23 cellular contexts compared by ENCODE assay signal in the genomic region with DNA sequence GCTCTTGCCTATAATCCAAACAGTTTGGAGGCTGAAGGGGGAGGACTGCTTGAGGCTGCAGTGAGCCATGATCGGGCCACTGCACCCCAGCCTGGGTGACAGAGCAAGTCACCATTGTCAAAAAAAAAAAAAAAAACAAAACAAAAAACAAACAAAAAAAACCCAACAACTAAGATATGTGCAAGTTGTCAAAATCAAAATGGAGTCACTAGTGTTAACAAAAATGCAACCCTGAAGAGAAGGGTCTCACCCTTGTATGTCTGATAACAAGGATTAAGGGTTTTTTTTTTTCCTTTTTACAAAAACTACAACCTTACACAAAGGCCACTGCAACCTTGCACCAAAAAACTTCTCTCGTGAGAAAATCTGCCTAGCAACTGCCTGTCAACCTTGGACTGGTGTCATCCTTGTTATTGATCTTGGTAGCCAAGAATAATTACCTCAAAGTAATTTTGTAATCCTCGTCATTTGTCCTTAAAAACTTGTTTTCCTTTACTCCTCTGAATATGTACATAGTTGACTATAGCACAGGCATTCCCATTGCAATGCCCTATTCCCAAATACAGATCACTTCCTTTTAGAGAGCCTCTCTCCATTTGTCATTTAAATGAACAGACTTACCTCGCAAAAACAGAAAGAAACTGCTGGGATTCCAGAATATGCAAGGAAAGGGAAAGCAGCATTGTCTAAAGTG.
"Had no signal": no experiment of that assay in that cellular context is flagged by ENCODE, and none has a peak within 500 bp of the region (broad histone marks: within the 10 kb centered on the region; RNA-seq: fewer than 3 reads in every experiment).

No MANE protein-coding gene starts in this region.

- H3K4me3 Mint-ChIP-seq: activated B cell treated with CpG ODN at 0.5 μM for 24 hours; activated CD8-positive, alpha-beta T cell treated with anti-CD3 and anti-CD28 coated beads, Interleukin-2, amount 10 ng/mL, durations not matched to agents 7 days and 5 days; dendritic cell treated with granulocyte-macrophage colony-stimulating factor and Interleukin-4, amounts not matched to agents 40 ng/mL and 50 ng/mL, for 4 days; mesothelial cell of epicardium; natural killer cell treated with Interleukin-12 subunit alpha and Interleukin-12 subunit beta and Interleukin-15 and Interleukin-18, amount 100 ng/mL, for 72 hours had no signal

- H3K4me1 Mint-ChIP-seq: activated B cell treated with CpG ODN at 0.5 μM for 24 hours, mesothelial cell of epicardium had no signal

- H3K4me2 ChIP-seq: smooth muscle cell had no signal

- ATAC-seq: activated CD8-positive, alpha-beta T cell treated with anti-CD3 and anti-CD28 coated beads, Interleukin-2, amount 10 ng/mL, durations not matched to agents 7 days and 5 days; activated naive CD4-positive, alpha-beta T cell treated with anti-CD3 and anti-CD28 coated beads, Interleukin-2, amount 50 U/mL, for 72 hours; gastroesophageal sphincter; heart right ventricle; natural killer cell treated with Interleukin-12 subunit alpha and Interleukin-12 subunit beta and Interleukin-15 and Interleukin-18, amount 100 ng/mL, for 72 hours; pancreas; sciatic nerve had no signal

- H3K9me3 Mint-ChIP-seq: activated B cell treated with CpG ODN at 0.5 μM for 24 hours; activated naive CD4-positive, alpha-beta T cell treated with anti-CD3 and anti-CD28 coated beads, Interleukin-2, amount 50 U/mL, for 72 hours; dendritic cell treated with granulocyte-macrophage colony-stimulating factor and Interleukin-4, amounts not matched to agents 40 ng/mL and 50 ng/mL, for 4 days; mesothelial cell of epicardium; natural killer cell treated with Interleukin-12 subunit alpha and Interleukin-12 subunit beta and Interleukin-15 and Interleukin-18, amount 100 ng/mL, for 72 hours had no signal

- H3K27me3 Mint-ChIP-seq: activated B cell treated with CpG ODN at 0.5 μM for 24 hours; dendritic cell treated with granulocyte-macrophage colony-stimulating factor and Interleukin-4, amounts not matched to agents 40 ng/mL and 50 ng/mL, for 4 days; natural killer cell treated with Interleukin-12 subunit alpha and Interleukin-12 subunit beta and Interleukin-15 and Interleukin-18, amount 100 ng/mL, for 72 hours had no signal

- H3K27ac ChIP-seq: adrenal gland, esophagus muscularis mucosa, gastroesophageal sphincter, heart right ventricle, neutrophil, pancreas, stomach, vagina had no signal

- H3K4me1 ChIP-seq: adrenal gland, esophagus muscularis mucosa, gastroesophageal sphincter, heart right ventricle, pancreas, stomach, vagina had no signal

- H3K27ac Mint-ChIP-seq: activated B cell treated with CpG ODN at 0.5 μM for 24 hours; activated CD8-positive, alpha-beta T cell treated with anti-CD3 and anti-CD28 coated beads, Interleukin-2, amount 10 ng/mL, durations not matched to agents 7 days and 5 days; dendritic cell treated with granulocyte-macrophage colony-stimulating factor and Interleukin-4, amounts not matched to agents 40 ng/mL and 50 ng/mL, for 4 days; mesothelial cell of epicardium had no signal

- H3K4me3 ChIP-seq: adrenal gland, esophagus muscularis mucosa, gastroesophageal sphincter, heart right ventricle, lung, pancreas, smooth muscle cell, stomach, vagina had no signal

- DNase-seq: activated B cell treated with CpG ODN at 0.5 μM for 24 hours; activated CD4-positive, alpha-beta T cell treated with anti-CD3 and anti-CD28 coated beads for 4 hours; activated CD8-positive, alpha-beta T cell treated with anti-CD3 and anti-CD28 coated beads, Interleukin-2, amount 10 ng/mL, durations not matched to agents 7 days and 5 days; activated gamma-delta T cell treated with Interleukin-2 at 50 U/mL for 16 hours; adrenal gland; cerebellar nuclear complex; effector CD8-positive, alpha-beta T cell; heart right ventricle; pancreas; stimulated activated CD4-positive, alpha-beta T cell treated with anti-CD3 and anti-CD28 coated beads, Interleukin-4, amount 100 ng/mL, for 1 hour; stomach; trophoblast cell had no signal

- H3K27me3 ChIP-seq: adrenal gland, esophagus muscularis mucosa, gastroesophageal sphincter, heart right ventricle, neutrophil, pancreas, stomach, vagina had no signal

- H3K9me3 ChIP-seq: adrenal gland, esophagus muscularis mucosa, gastroesophageal sphincter, heart right ventricle, neutrophil, pancreas, stomach, vagina had no signal
